1 cellular context compared by ENCODE assay signal in the genomic region with DNA sequence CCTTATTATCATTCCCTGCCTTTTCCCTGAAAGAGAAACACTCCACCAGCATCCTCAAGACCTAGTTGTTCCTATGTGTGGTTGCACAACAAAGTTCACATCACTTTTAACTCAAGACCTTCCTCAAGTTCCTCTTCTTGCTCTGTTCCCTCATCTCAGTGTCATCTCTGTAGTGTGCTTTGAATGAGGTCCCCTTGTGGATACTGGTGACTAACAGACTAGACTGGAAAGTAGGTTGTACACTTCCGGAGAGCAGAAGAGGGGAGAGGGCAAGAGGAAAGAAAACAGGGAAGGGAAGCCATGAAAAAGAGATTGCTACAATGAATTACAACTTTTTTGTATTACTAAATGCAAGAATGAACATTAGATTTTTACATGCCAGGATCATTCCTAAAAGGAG.
TF ChIP-seq lines count a peak whose summit lies in the region.

No MANE protein-coding gene starts in this region.

TF ChIP-seq in GM12878, 131 proteins besides CTCF, POLR2A, EP300 and RAD21:
- TF ChIP-seq NR2F1 (conservative IDR thresholded peaks at IDR 0.05) (no peak), MTA3 (IDR thresholded peaks at IDR 0.05; ENCODE audit: borderline replicate concordance, low read length) (no peak)
